27 cellular contexts compared by ENCODE assay signal in genomic region chr7:76065016-76065612, GRCh38. TPM values are rescaled to one million over a fixed set of nuclear protein-coding genes. Genes with fewer than 3 reads are reported as not detected.
A peak's percentile ranks its signal among the peaks of the same experiment; 100 is the strongest.
DNase-seq lines count a peak whose midpoint lies in the region; ATAC-seq and TF ChIP-seq lines count a peak whose summit lies in the region.
"Had no signal": no experiment of that assay in that cellular context is flagged by ENCODE, and none has a peak within 500 bp of the region (broad histone marks: within the 10 kb centered on the region; RNA-seq: fewer than 3 reads in every experiment).

No MANE protein-coding gene starts in this region.

- no peak overlapping the region for H3K27ac Mint-ChIP-seq in endothelial cell (ENCODE audit: unreplicated experiment)
- H3K27ac Mint-ChIP-seq: CD4-positive, CD25-positive, alpha-beta regulatory T cell; natural killer cell treated with Interleukin-12 subunit alpha and Interleukin-12 subunit beta and Interleukin-15 and Interleukin-18, amount 100 ng/mL, for 72 hours; T-helper 2 cell treated with Interferon-gamma antibody and Interleukin-4, amounts not matched to agents 5 μg/mL and 100 μg/mL, for 36 hours had no signal

- peaks cover 76% of the 10 kb centered on the region for H3K36me3 ChIP-seq in lower lobe of right lung

- DNase-seq in activated CD4-positive, CD25-positive, alpha-beta regulatory T cell treated with anti-CD3 and anti-CD28 coated beads, Interleukin-2, amount 50 U/mL, for 72 hours, result no peak
- DNase-seq in AG20443 (ENCODE audit: low spot score), result peak; percentile 2
- no peak for DNase-seq in RWPE1 (ENCODE audit: low spot score)
- DNase-seq in endothelial cell (ENCODE audit: low spot score), result no peak
- no peak for DNase-seq in lower lobe of right lung
- DNase-seq in cerebellar nuclear complex (lab: John Stamatoyannopoulos, UW), result no peak
- DNase-seq: activated CD4-positive, alpha-beta T cell treated with anti-CD3 and anti-CD28 coated beads, Interleukin-2, amount 50 U/mL, for 1 hour; activated naive CD4-positive, alpha-beta T cell treated with anti-CD3 and anti-CD28 coated beads, Interleukin-2, amount 50 U/mL, for 16 hours; aorta; CD4-positive, CD25-positive, alpha-beta regulatory T cell; cortex of kidney; effector memory CD8-positive, alpha-beta T cell; heart left ventricle; NCI-H1105; NCI-H2029; NCI-H526; SHP77 treated with DMSO at 0.1 percent for 48 hours; small intestine; stimulated activated CD4-positive, alpha-beta T cell treated with anti-CD3 and anti-CD28 coated beads, Interleukin-1b, Interleukin-23, amount 100 ng/mL, for 48 hours; testis had no signal

- no peak overlapping the region for H3K4me3 ChIP-seq in lower lobe of right lung
- H3K4me3 ChIP-seq: HAP-1, heart left ventricle, lung, testis had no signal

- H3K27me3 ChIP-seq in lower lobe of right lung (ENCODE audit: low read depth), result no peaks in the 10 kb centered on the region
- H3K27me3 ChIP-seq: heart left ventricle, testis had no signal

- H3K4me3 Mint-ChIP-seq in endothelial cell (ENCODE audit: unreplicated experiment), result peak overlapping the region; percentile 60
- H3K4me3 Mint-ChIP-seq: CD4-positive, CD25-positive, alpha-beta regulatory T cell; effector memory CD8-positive, alpha-beta T cell; natural killer cell treated with Interleukin-12 subunit alpha and Interleukin-12 subunit beta and Interleukin-15 and Interleukin-18, amount 100 ng/mL, for 72 hours; T-helper 2 cell treated with Interferon-gamma antibody and Interleukin-4, amounts not matched to agents 5 μg/mL and 100 μg/mL, for 36 hours had no signal

- H3K36me3 Mint-ChIP-seq in endothelial cell (ENCODE audit: low read depth, unreplicated experiment), result peaks cover 32% of the 10 kb centered on the region

- TF ChIP-seq CTCF in RWPE1 (conservative IDR thresholded peaks at IDR 0.05; ENCODE audit: low read depth), result no peak
- TF ChIP-seq CTCF in endothelial cell (IDR thresholded peaks at IDR 0.05; ENCODE audit: unreplicated experiment), result no peak
- no peak for TF ChIP-seq CTCF in lower lobe of right lung (IDR thresholded peaks at IDR 0.05)

- intact Hi-C loops in lower lobe of right lung (cut with DNase I), result no loop called here

- peaks cover 5% of the 10 kb centered on the region for H3K4me1 ChIP-seq in lower lobe of right lung
- H3K4me1 ChIP-seq: HAP-1 had no signal

- no peaks in the 10 kb centered on the region for H3K9me3 ChIP-seq in lower lobe of right lung
- H3K9me3 ChIP-seq: HAP-1, heart left ventricle, testis had no signal

- CTCF ChIA-PET in RWPE1 (lab: Yijun Ruan, JAX), result interaction anchor here (0.9 kb wide), 1 partner anchor 18 kb away, joined by 3 read pairs; the partner anchor contains the start of gene STYXL1

- TF ChIP-seq POLR2A in GM18505 (IDR thresholded peaks at IDR 0.05; ENCODE audit: borderline replicate concordance, extremely low read depth, insufficient read depth, insufficient read length), result no peak

- peak; percentile 41 to 69 for ATAC-seq in activated CD4-positive, CD25-positive, alpha-beta regulatory T cell treated with anti-CD3 and anti-CD28 coated beads, Interleukin-2, amount 50 U/mL, for 24 hours
- ATAC-seq in lower lobe of right lung (no peak), GM18505 (IDR thresholded peaks at IDR 0.05; ENCODE audit: unreplicated experiment) (no peak)
- ATAC-seq: effector memory CD8-positive, alpha-beta T cell; heart left ventricle had no signal

- H3K27me3 Mint-ChIP-seq in endothelial cell (ENCODE audit: unreplicated experiment), result peaks cover 15% of the 10 kb centered on the region
- H3K27me3 Mint-ChIP-seq: CD4-positive, CD25-positive, alpha-beta regulatory T cell; effector memory CD8-positive, alpha-beta T cell; natural killer cell treated with Interleukin-12 subunit alpha and Interleukin-12 subunit beta and Interleukin-15 and Interleukin-18, amount 100 ng/mL, for 72 hours had no signal

- POLR2A ChIA-PET in RWPE1 (lab: Yijun Ruan, JAX; ENCODE audit: low non-redundant PET), result no interaction called here

- peak overlapping the region; percentile 59; the same call in 1 of the 2 replicates for H3K27ac ChIP-seq in RWPE1
- H3K27ac ChIP-seq in lower lobe of right lung, result no peak overlapping the region
- H3K27ac ChIP-seq: 22Rv1, heart left ventricle, testis had no signal

- H3K4me1 Mint-ChIP-seq in endothelial cell (ENCODE audit: unreplicated experiment), result no peaks in the 10 kb centered on the region
- H3K4me1 Mint-ChIP-seq: CD4-positive, CD25-positive, alpha-beta regulatory T cell had no signal

- H3K9me3 Mint-ChIP-seq in endothelial cell (ENCODE audit: unreplicated experiment), result peaks cover 4% of the 10 kb centered on the region
- H3K9me3 Mint-ChIP-seq: CD4-positive, CD25-positive, alpha-beta regulatory T cell; effector memory CD8-positive, alpha-beta T cell; natural killer cell treated with Interleukin-12 subunit alpha and Interleukin-12 subunit beta and Interleukin-15 and Interleukin-18, amount 100 ng/mL, for 72 hours; T-helper 2 cell treated with Interferon-gamma antibody and Interleukin-4, amounts not matched to agents 5 μg/mL and 100 μg/mL, for 36 hours had no signal

RNA-seq across cellular contexts. Expression of gene MDH2, which starts 17.2 kb away (rescaled TPM):
- total RNA-seq in endothelial cell (ENCODE audit: unreplicated experiment) (109 TPM), lower lobe of right lung (107 TPM)

RNA-seq across cellular contexts. Expression of gene STYXL1, which starts 17.3 kb away (rescaled TPM):
- total RNA-seq in endothelial cell (ENCODE audit: unreplicated experiment) (46.3 TPM), lower lobe of right lung (25.6 TPM)

Comparison
In these comparisons a context has a peak if more than half of its experiments do, and no peak if none do; other contexts are left out.
1. ATAC-seq: peak in activated CD4-positive, CD25-positive, alpha-beta regulatory T cell treated with anti-CD3 and anti-CD28 coated beads, Interleukin-2, amount 50 U/mL, for 24 hours (2 of 2); none in lower lobe of right lung (0 of 2) and GM18505 (single experiment).